In genomic region chr5:150152636-150153462, GRCh38 we compare ENCODE assay signal across 13 cellular contexts. TPM values are rescaled to one million over a fixed set of nuclear protein-coding genes. Genes with fewer than 3 reads are reported as not detected.
DNase-seq lines count a peak whose midpoint lies in the region; ATAC-seq and TF ChIP-seq lines count a peak whose summit lies in the region.
"Had no signal": no experiment of that assay in that cellular context is flagged by ENCODE, and none has a peak within 500 bp of the region (broad histone marks: within the 10 kb centered on the region; RNA-seq: fewer than 3 reads in every experiment).

No MANE protein-coding gene starts in this region.

- H3K36me3 ChIP-seq in BE2C (peaks cover 5% of the 10 kb centered on the region; the same call in 1 of the 2 replicates), WERI-Rb-1 (no peaks in the 10 kb centered on the region)

- H3K27ac ChIP-seq in WERI-Rb-1 = no peak overlapping the region; the same call in 1 of the 2 replicates

- peaks cover 29% of the 10 kb centered on the region for H3K4me1 ChIP-seq in BE2C

- ATAC-seq in GM21737 (IDR thresholded peaks at IDR 0.05; ENCODE audit: unreplicated experiment) (no peak), HG02678 (IDR thresholded peaks at IDR 0.05; ENCODE audit: unreplicated experiment) (no peak)

- H3K4me3 ChIP-seq in BE2C (ENCODE audit: low read depth, low read length) (peak overlapping the region; percentile 85), WERI-Rb-1 (ENCODE audit: low read depth, low read length) (no peak overlapping the region), fibroblast of villous mesenchyme (ENCODE audit: low read depth, low read length) (peak overlapping the region; percentile 97), retinal pigment epithelial cell (ENCODE audit: low read length) (peak overlapping the region; percentile 79)

- H3K27me3 ChIP-seq in BE2C = no peaks in the 10 kb centered on the region
- no peaks in the 10 kb centered on the region for H3K27me3 ChIP-seq in WERI-Rb-1 (ENCODE audit: insufficient read depth, low read depth, severe bottlenecking)

- DNase-seq in BE2C (peak; percentile 70), WERI-Rb-1 (peak; percentile 63), fibroblast of villous mesenchyme (ENCODE audit: low read depth) (peak; percentile 89), retinal pigment epithelial cell (ENCODE audit: low read depth) (no peak), islet precursor cell (no peak), NCI-H2171 (lab: John Stamatoyannopoulos, UW) (no peak)
- DNase-seq: activated CD4-positive, alpha-beta T cell treated with anti-CD3 and anti-CD28 coated beads, Interleukin-2, amount 10 ng/mL, durations not matched to agents 24 days and 14 days; COR-L47; KG1; stimulated activated CD4-positive, alpha-beta T cell treated with anti-CD3 and anti-CD28 coated beads, Interleukin-2, amount 100 ng/mL, for 24 hours had no signal

- TF ChIP-seq CTCF in BE2C (IDR thresholded peaks at IDR 0.05; ENCODE audit: low read depth, low read length) (no peak), WERI-Rb-1 (IDR thresholded peaks at IDR 0.05; ENCODE audit: low read depth, low read length) (no peak), fibroblast of villous mesenchyme (IDR thresholded peaks at IDR 0.05; ENCODE audit: insufficient read depth, low read depth, low read length) (no peak), retinal pigment epithelial cell (conservative IDR thresholded peaks at IDR 0.05; ENCODE audit: low read depth, low read length) (no peak)

- no peaks in the 10 kb centered on the region for H3K9me3 ChIP-seq in BE2C
- no peaks in the 10 kb centered on the region for H3K9me3 ChIP-seq in WERI-Rb-1 (ENCODE audit: severe bottlenecking)

RNA-seq across cellular contexts. Expression of gene PDGFRB, which starts 2.8 kb away (rescaled TPM):
- 187 TPM for polyA plus RNA-seq in BE2C (2012; ENCODE audit: insufficient read depth, insufficient read length, low read depth)
- 341 TPM in 2 replicates for total RNA-seq in fibroblast of villous mesenchyme

RNA-seq across cellular contexts. Expression of gene CDX1, which starts 13.7 kb away (rescaled TPM):
- 3.6 TPM for polyA plus RNA-seq in BE2C (2012; ENCODE audit: insufficient read depth, insufficient read length, low read depth)
- total RNA-seq in fibroblast of villous mesenchyme = under 0.01 and 0.64 TPM in 2 replicates
- total RNA-seq: activated CD4-positive, alpha-beta T cell treated with anti-CD3 and anti-CD28 coated beads, Interleukin-2, amount 10 ng/mL, durations not matched to agents 24 days and 14 days; subcutaneous adipose tissue had no signal

RNA-seq across cellular contexts. Expression of gene SLC6A7, which starts 37.0 kb away (rescaled TPM):
- not detected for polyA plus RNA-seq in BE2C (2012; ENCODE audit: insufficient read depth, insufficient read length, low read depth)
- total RNA-seq in fibroblast of villous mesenchyme = under 0.01 TPM in 2 replicates
- total RNA-seq: activated CD4-positive, alpha-beta T cell treated with anti-CD3 and anti-CD28 coated beads, Interleukin-2, amount 10 ng/mL, durations not matched to agents 24 days and 14 days had no signal

Comparison
In these comparisons a context has a peak if more than half of its experiments do, and no peak if none do; other contexts are left out.
1. DNase-seq: peak in BE2C (single experiment), WERI-Rb-1 (single experiment) and fibroblast of villous mesenchyme (single experiment); none in retinal pigment epithelial cell (single experiment), islet precursor cell (single experiment) and NCI-H2171 (single experiment).